ENCODE assay signal across 24 cellular contexts in the genomic region with DNA sequence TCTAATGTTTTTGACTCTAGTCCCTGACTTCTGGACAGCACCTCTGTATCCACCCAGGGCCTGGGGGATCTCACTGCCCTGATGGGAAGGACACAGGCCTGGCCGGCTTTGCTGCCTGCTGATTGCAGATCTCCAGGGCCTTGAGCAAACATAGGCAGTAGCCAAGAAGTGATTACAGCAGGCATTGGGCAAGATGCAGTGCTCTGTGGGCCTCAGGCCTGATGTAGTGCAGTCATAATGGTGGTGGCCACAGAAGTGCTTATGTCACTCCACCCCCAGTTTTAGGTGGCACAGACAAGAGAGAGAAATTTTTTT.
DNase-seq lines count a peak whose midpoint lies in the region; ATAC-seq and TF ChIP-seq lines count a peak whose summit lies in the region.
"Had no signal": no experiment of that assay in that cellular context is flagged by ENCODE, and none has a peak within 500 bp of the region (broad histone marks: within the 10 kb centered on the region; RNA-seq: fewer than 3 reads in every experiment).

No MANE protein-coding gene starts in this region.

- H3K4me3 ChIP-seq in body of pancreas: no peak overlapping the region
- H3K4me3 ChIP-seq: A549, ascending aorta, dorsolateral prefrontal cortex, tibial artery had no signal

- CTCF ChIA-PET in Calu3 (lab: Charles Lee): no interaction called here

- peaks cover 25% of the 10 kb centered on the region for H3K4me1 Mint-ChIP-seq in memory B cell
- H3K4me1 Mint-ChIP-seq in Calu3 (ENCODE audit: low read depth, unreplicated experiment): no peaks in the 10 kb centered on the region

- H3K27me3 Mint-ChIP-seq in memory B cell (no peaks in the 10 kb centered on the region), Calu3 (ENCODE audit: unreplicated experiment) (peaks cover 50% of the 10 kb centered on the region)

- in situ Hi-C loops in ACHN (cut with HindIII; ENCODE audit: low pct_ligation_motif_present, low pct_unique_long_range_greater_than_20kb, low sequenced_read_pairs): no loop called here

- H3K9me3 ChIP-seq in body of pancreas: no peaks in the 10 kb centered on the region
- H3K9me3 ChIP-seq: A549, ascending aorta, BE2C, tibial artery had no signal

- BruUV-seq in Calu3 (replicated peaks; lab: Mats Ljungman, UMichigan): no TSS peak

- no peak overlapping the region for H3K4me3 Mint-ChIP-seq in memory B cell
- H3K4me3 Mint-ChIP-seq in Calu3 (ENCODE audit: low read depth, unreplicated experiment): no peak overlapping the region
- H3K4me3 Mint-ChIP-seq: naive thymus-derived CD8-positive, alpha-beta T cell had no signal

- 14 to 25% methylated on average over 1 of the region's 1 CpG for WGBS in body of pancreas, 2 donors

- TF ChIP-seq POLR2A in body of pancreas (IDR thresholded peaks at IDR 0.05): no peak

- H3K27ac ChIP-seq in body of pancreas: peak overlapping the region in 2 of 4 donors; percentile 14 to 20
- H3K27ac ChIP-seq: A549, ascending aorta, dorsolateral prefrontal cortex, RWPE1, tibial artery had no signal

- DNase-seq in Right ventricle myocardium superior (no peak), left ventricle myocardium superior (no peak), body of pancreas (peak; percentile 54 to 78 (median 67)), memory B cell (ENCODE audit: low spot score in 2 of 2) (no peak), iPS-NIHi7 (ENCODE audit: extremely low spot score) (no peak), ACHN (no peak), Calu3 (no peak)
- DNase-seq in activated CD4-positive, alpha-beta T cell treated with anti-CD3 and anti-CD28 coated beads for 48 hours: no peak
- DNase-seq: activated CD8-positive, alpha-beta memory T cell treated with anti-CD3 and anti-CD28 coated beads, Interleukin-2, amount 50 U/mL, for 4 hours; BE2C; DMS79 treated with DMSO at 0.1 percent for 48 hours; dorsolateral prefrontal cortex; naive thymus-derived CD8-positive, alpha-beta T cell; NCI-H2107; NCI-H446 treated with DMSO at 0.1 percent for 48 hours; stimulated activated CD4-positive, alpha-beta T cell treated with anti-CD3 and anti-CD28 coated beads, Interleukin-4, amount 100 ng/mL, for 4 hours; stimulated activated naive CD4-positive, alpha-beta T cell treated with Interleukin-2 at 50 U/mL for 16 hours; tibial artery had no signal

- intact Hi-C loops in Right ventricle myocardium superior (cut with DNase I): no loop called here
- intact Hi-C loops in left ventricle myocardium superior (cut with micrococcal nuclease): no loop called here
- intact Hi-C loops in body of pancreas (cut with DNase I): no loop called here
- intact Hi-C loops in Calu3 (cut with micrococcal nuclease; ENCODE audit: unreplicated experiment): no loop called here

- H3K36me3 Mint-ChIP-seq in memory B cell (peaks cover 26% of the 10 kb centered on the region), Calu3 (ENCODE audit: insufficient read depth, unreplicated experiment) (no peaks in the 10 kb centered on the region)

- H3K27ac Mint-ChIP-seq in memory B cell: peak overlapping the region; percentile 35
- H3K27ac Mint-ChIP-seq in Calu3 (ENCODE audit: unreplicated experiment): no peak overlapping the region
- H3K27ac Mint-ChIP-seq: activated naive CD4-positive, alpha-beta T cell treated with anti-CD3 and anti-CD28 coated beads, Interleukin-2, amount 50 U/mL, for 72 hours; naive thymus-derived CD8-positive, alpha-beta T cell had no signal

- no peak for TF ChIP-seq CTCF in body of pancreas (IDR thresholded peaks at IDR 0.05)
- TF ChIP-seq CTCF in Calu3 (IDR thresholded peaks at IDR 0.05; ENCODE audit: unreplicated experiment): no peak

- ATAC-seq in Right ventricle myocardium superior (ENCODE audit: poor library complexity): peak; percentile 25
- no peak for ATAC-seq in left ventricle myocardium superior
- peak; percentile 88 for ATAC-seq in body of pancreas
- no peak for ATAC-seq in memory B cell (ENCODE audit: low read depth)
- ATAC-seq: A549; activated naive CD4-positive, alpha-beta T cell treated with anti-CD3 and anti-CD28 coated beads, Interleukin-2, amount 50 U/mL, for 72 hours; naive thymus-derived CD8-positive, alpha-beta T cell; sciatic nerve; SK-N-SH treated with all-trans-retinoic acid at 6 μM for 48 hours had no signal

- H3K4me1 ChIP-seq in body of pancreas: peaks cover 44% of the 10 kb centered on the region
- H3K4me1 ChIP-seq: A549, ascending aorta, BE2C, tibial artery had no signal

- H3K9me3 Mint-ChIP-seq in memory B cell (no peaks in the 10 kb centered on the region), Calu3 (ENCODE audit: low read depth, unreplicated experiment) (peaks cover 3% of the 10 kb centered on the region)

- no peaks in the 10 kb centered on the region for H3K27me3 ChIP-seq in body of pancreas
- H3K27me3 ChIP-seq: ascending aorta, BE2C, dorsolateral prefrontal cortex, tibial artery had no signal

- H3K36me3 ChIP-seq in body of pancreas (replicated peaks in 1 of 2; ENCODE audit: insufficient read depth in 1 of 2, low read depth in 2 of 2): no peaks in the 10 kb centered on the region
- H3K36me3 ChIP-seq: ascending aorta, BE2C, tibial artery had no signal

Comparison
In these comparisons a context has a peak if more than half of its experiments do, and no peak if none do; other contexts are left out.
1. ATAC-seq: peak in Right ventricle myocardium superior (single experiment) and body of pancreas (single experiment); none in left ventricle myocardium superior (single experiment) and memory B cell (single experiment).
2. DNase-seq: peak in body of pancreas (4 of 4); none in Right ventricle myocardium superior (single experiment), left ventricle myocardium superior (single experiment), memory B cell (0 of 2), activated CD4-positive, alpha-beta T cell treated with anti-CD3 and anti-CD28 coated beads for 48 hours (single experiment), iPS-NIHi7 (single experiment), ACHN (single experiment) and Calu3 (single experiment).